In the genomic region with DNA sequence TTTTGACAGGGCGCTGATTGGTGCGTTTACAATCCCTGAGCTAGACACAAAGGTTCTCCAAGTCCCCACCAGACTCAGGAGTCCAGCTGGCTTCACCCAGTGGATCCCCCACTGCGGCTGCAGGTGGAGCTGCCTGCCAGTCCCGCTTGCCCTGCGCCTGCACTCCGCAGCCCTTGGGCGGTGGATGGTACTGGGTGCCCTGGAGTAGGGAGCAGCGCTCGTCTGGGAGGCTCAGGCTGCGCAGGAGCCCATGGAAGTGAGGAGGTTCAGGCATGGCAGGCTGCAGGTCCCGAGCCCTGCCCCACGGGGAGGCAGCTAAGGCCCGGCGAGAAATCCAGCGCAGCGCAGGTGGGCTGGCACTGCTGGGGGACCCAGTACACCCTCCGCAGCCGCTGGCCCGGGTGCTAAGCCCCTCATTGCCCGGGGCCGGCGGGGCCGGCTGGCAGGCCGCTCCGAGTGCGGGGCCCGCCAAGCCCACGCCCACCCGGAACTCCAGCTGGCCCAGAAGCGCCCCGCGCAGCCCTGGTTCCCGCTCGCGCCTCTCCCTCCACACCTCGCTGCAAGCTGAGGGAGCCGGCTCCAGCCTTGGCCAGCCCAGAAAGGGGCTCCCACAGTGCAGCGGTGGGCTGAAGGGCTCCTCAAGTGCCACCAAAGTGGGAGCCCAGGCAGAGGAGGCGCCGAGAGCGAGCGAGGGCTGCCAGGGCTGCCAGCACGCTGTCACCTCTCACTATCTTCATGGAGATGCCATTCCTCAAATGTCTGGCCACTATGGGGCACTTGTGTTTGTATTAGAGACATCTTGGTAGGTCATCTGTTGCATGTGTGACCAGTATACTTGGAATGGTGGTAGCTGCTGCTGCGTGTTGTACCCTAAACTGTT, we compare ENCODE assay signal across 2 cellular contexts. TPM values are rescaled to one million over a fixed set of nuclear protein-coding genes. Genes with fewer than 3 reads are reported as not detected.
"Had no signal": no experiment of that assay in that cellular context is flagged by ENCODE, and none has a peak within 500 bp of the region (broad histone marks: within the 10 kb centered on the region; RNA-seq: fewer than 3 reads in every experiment).

No MANE protein-coding gene starts in this region.

RNA-seq across cellular contexts. Expression of a gene that starts 42.2 kb away (rescaled TPM):
- total RNA-seq: lung microvascular endothelial cell had no signal
- polyA plus RNA-seq: naive thymus-derived CD4-positive, alpha-beta T cell had no signal
